Comparison of ENCODE assay signal across 13 cellular contexts in the genomic region with DNA sequence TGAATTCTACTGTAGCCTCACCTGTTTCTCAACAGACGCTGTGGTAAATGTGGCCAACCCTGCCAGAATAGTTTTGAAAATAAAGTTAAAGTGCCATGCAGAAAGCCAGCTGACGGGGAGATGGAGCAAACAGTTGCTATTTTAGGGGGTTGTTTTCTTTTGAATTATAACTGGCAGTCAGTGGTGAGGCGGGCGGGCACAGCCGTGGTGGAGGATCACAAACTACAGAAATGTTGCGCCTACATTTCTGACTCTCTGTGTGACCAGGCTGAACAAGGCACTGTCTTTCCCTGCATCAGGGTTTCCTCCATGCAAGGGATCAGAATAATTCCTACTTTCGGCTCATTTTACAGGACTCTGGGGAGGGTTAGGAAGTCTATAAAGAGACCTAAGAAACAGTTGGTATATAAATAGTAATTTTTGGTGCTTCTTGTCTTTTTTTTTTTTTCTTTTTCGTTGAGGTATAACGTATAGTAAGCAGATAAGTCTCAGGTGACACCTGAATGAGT. TPM values are rescaled to one million over a fixed set of nuclear protein-coding genes. Genes with fewer than 3 reads are reported as not detected.
DNase-seq lines count a peak whose midpoint lies in the region; ATAC-seq and TF ChIP-seq lines count a peak whose summit lies in the region.
"Had no signal": no experiment of that assay in that cellular context is flagged by ENCODE, and none has a peak within 500 bp of the region (broad histone marks: within the 10 kb centered on the region; RNA-seq: fewer than 3 reads in every experiment).

No MANE protein-coding gene starts in this region.

- H3K27ac ChIP-seq in upper lobe of right lung, result peak overlapping the region; percentile 3
- H3K27ac ChIP-seq: KMS-11 had no signal

- DNase-seq in activated naive CD8-positive, alpha-beta T cell treated with anti-CD3 and anti-CD28 coated beads for 36 hours, result no peak
- no peak for DNase-seq in effector memory CD8-positive, alpha-beta T cell
- DNase-seq in nephron progenitor cell, result no peak
- no peak for DNase-seq in upper lobe of right lung
- no peak for DNase-seq in NCI-H1436 (lab: John Stamatoyannopoulos, UW)
- DNase-seq in stimulated activated CD4-positive, alpha-beta T cell treated with anti-CD3 and anti-CD28 coated beads, Interleukin-15, amount 100 ng/mL, for 24 hours, result no peak
- DNase-seq: activated T-cell treated with anti-CD3 and anti-CD28 coated beads, Interleukin-2, amount 50 U/mL, for 72 hours; nucleus accumbens; SHP77 had no signal

- no peaks in the 10 kb centered on the region for H3K36me3 ChIP-seq in upper lobe of right lung

- no peaks in the 10 kb centered on the region for H3K27me3 ChIP-seq in upper lobe of right lung

- H3K4me3 ChIP-seq in upper lobe of right lung, result no peak overlapping the region

- H3K4me1 Mint-ChIP-seq in activated naive CD8-positive, alpha-beta T cell (ENCODE audit: low read depth), result peaks cover 73% of the 10 kb centered on the region
- peaks cover 66% of the 10 kb centered on the region for H3K4me1 Mint-ChIP-seq in activated naive CD8-positive, alpha-beta T cell treated with anti-CD3 and anti-CD28 coated beads for 36 hours
- H3K4me1 Mint-ChIP-seq in effector memory CD8-positive, alpha-beta T cell (ENCODE audit: low read depth in 2 of 2), result peaks cover 55 to 66% of the 10 kb centered on the region in 2 donors
- H3K4me1 Mint-ChIP-seq in nephron progenitor cell, result peaks cover 74% of the 10 kb centered on the region

- no peak overlapping the region for H3K4me3 Mint-ChIP-seq in activated naive CD8-positive, alpha-beta T cell
- no peak overlapping the region for H3K4me3 Mint-ChIP-seq in activated naive CD8-positive, alpha-beta T cell treated with anti-CD3 and anti-CD28 coated beads for 36 hours
- no peak overlapping the region for H3K4me3 Mint-ChIP-seq in effector memory CD8-positive, alpha-beta T cell
- no peak overlapping the region for H3K4me3 Mint-ChIP-seq in nephron progenitor cell
- H3K4me3 Mint-ChIP-seq: activated T-cell treated with anti-CD3 and anti-CD28 coated beads, Interleukin-2, amount 50 U/mL, for 72 hours; stimulated activated naive CD8-positive, alpha-beta T cell treated with anti-CD3 and anti-CD28 coated beads, Interleukin-15, Interleukin-2, amounts not matched to agents 100 ng/mL and 50 ng/mL, for 24 hours had no signal

- no peaks in the 10 kb centered on the region for H3K9me3 Mint-ChIP-seq in activated naive CD8-positive, alpha-beta T cell (ENCODE audit: low read depth)
- no peaks in the 10 kb centered on the region for H3K9me3 Mint-ChIP-seq in activated naive CD8-positive, alpha-beta T cell treated with anti-CD3 and anti-CD28 coated beads for 36 hours
- no peaks in the 10 kb centered on the region for H3K9me3 Mint-ChIP-seq in effector memory CD8-positive, alpha-beta T cell
- H3K9me3 Mint-ChIP-seq in nephron progenitor cell, result no peaks in the 10 kb centered on the region
- H3K9me3 Mint-ChIP-seq: activated T-cell treated with anti-CD3 and anti-CD28 coated beads, Interleukin-2, amount 50 U/mL, for 72 hours; stimulated activated naive CD8-positive, alpha-beta T cell treated with anti-CD3 and anti-CD28 coated beads, Interleukin-15, Interleukin-2, amounts not matched to agents 100 ng/mL and 50 ng/mL, for 24 hours had no signal

- H3K9me3 ChIP-seq in upper lobe of right lung, result no peaks in the 10 kb centered on the region

- TF ChIP-seq CTCF in nephron progenitor cell (IDR thresholded peaks at IDR 0.05) (no peak), upper lobe of right lung (IDR thresholded peaks at IDR 0.05) (no peak)

- intact Hi-C loops in upper lobe of right lung (cut with DNase I), result no loop called here

- H3K36me3 Mint-ChIP-seq in activated naive CD8-positive, alpha-beta T cell, result peaks cover 3% of the 10 kb centered on the region
- peaks cover 19% of the 10 kb centered on the region for H3K36me3 Mint-ChIP-seq in activated naive CD8-positive, alpha-beta T cell treated with anti-CD3 and anti-CD28 coated beads for 36 hours
- H3K36me3 Mint-ChIP-seq in effector memory CD8-positive, alpha-beta T cell (ENCODE audit: insufficient read depth), result peaks cover 19% of the 10 kb centered on the region
- peaks cover 16% of the 10 kb centered on the region for H3K36me3 Mint-ChIP-seq in nephron progenitor cell (ENCODE audit: low read depth)

- H3K27me3 Mint-ChIP-seq in activated naive CD8-positive, alpha-beta T cell, result no peaks in the 10 kb centered on the region
- no peaks in the 10 kb centered on the region for H3K27me3 Mint-ChIP-seq in activated naive CD8-positive, alpha-beta T cell treated with anti-CD3 and anti-CD28 coated beads for 36 hours
- no peaks in the 10 kb centered on the region for H3K27me3 Mint-ChIP-seq in effector memory CD8-positive, alpha-beta T cell
- H3K27me3 Mint-ChIP-seq in nephron progenitor cell (ENCODE audit: low read depth, poor library complexity), result no peaks in the 10 kb centered on the region
- H3K27me3 Mint-ChIP-seq: stimulated activated naive CD8-positive, alpha-beta T cell treated with anti-CD3 and anti-CD28 coated beads, Interleukin-15, Interleukin-2, amounts not matched to agents 100 ng/mL and 50 ng/mL, for 24 hours had no signal

- H3K4me1 ChIP-seq in upper lobe of right lung, result peaks cover 85% of the 10 kb centered on the region

- peak overlapping the region; percentile 22 for H3K27ac Mint-ChIP-seq in activated naive CD8-positive, alpha-beta T cell
- H3K27ac Mint-ChIP-seq in activated naive CD8-positive, alpha-beta T cell treated with anti-CD3 and anti-CD28 coated beads for 36 hours, result no peak overlapping the region
- H3K27ac Mint-ChIP-seq in effector memory CD8-positive, alpha-beta T cell, result peak overlapping the region; percentile 16 to 24
- H3K27ac Mint-ChIP-seq in nephron progenitor cell, result peak overlapping the region; percentile 79
- H3K27ac Mint-ChIP-seq: activated T-cell treated with anti-CD3 and anti-CD28 coated beads, Interleukin-2, amount 50 U/mL, for 72 hours; stimulated activated naive CD8-positive, alpha-beta T cell treated with anti-CD3 and anti-CD28 coated beads, Interleukin-15, Interleukin-2, amounts not matched to agents 100 ng/mL and 50 ng/mL, for 24 hours had no signal

- ATAC-seq in effector memory CD8-positive, alpha-beta T cell (replicated peaks), result no peak
- ATAC-seq in upper lobe of right lung (no peak), HG02642 (IDR thresholded peaks at IDR 0.05; ENCODE audit: poor library complexity, unreplicated experiment) (no peak)
- ATAC-seq: activated T-cell treated with anti-CD3 and anti-CD28 coated beads, Interleukin-2, amount 50 U/mL, for 72 hours had no signal

RNA-seq across cellular contexts. Expression of gene CHMP4B, which starts 17.2 kb away (rescaled TPM):
- total RNA-seq in activated naive CD8-positive, alpha-beta T cell treated with anti-CD3 and anti-CD28 coated beads for 36 hours, result 10 to 100 TPM; 90.6 to 95.5 TPM
- 86.6 TPM for total RNA-seq in upper lobe of right lung
